In the genomic region with DNA sequence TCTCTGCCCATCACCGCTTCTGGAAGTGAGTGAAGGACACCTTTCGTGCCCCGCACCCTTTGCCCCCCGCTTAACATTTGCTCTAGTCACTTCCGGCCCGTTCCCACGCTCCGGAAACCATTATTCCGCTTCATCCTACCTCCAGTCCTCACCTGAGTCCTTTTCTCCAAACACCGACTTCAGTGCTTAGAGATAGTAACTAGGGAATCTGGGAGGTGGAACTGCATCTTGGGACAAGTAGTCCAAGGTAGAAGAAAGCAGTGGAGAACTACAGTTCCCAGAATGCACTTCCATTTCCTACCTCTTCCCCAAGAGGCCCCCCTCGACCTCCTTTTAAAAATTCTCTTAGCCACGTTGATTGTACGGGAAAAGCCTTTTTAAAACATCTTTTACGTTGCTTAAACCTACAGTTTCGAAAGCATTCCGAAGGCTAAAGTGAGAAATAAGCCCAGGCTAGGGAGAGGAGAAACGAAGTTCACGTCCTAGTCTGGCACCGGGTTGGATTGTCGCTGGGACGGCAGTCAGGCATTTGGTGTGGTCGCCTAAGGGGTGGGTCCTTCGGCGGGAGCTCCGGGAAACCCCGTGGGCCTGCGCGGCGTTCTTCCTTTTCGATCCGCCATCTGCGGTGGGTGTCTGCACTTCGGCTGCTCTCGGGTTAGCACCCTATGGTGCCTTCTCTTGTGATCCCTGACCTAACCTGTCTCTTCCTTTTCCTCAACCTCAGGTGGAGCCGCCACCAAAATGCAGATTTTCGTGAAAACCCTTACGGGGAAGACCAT, we compare ENCODE assay signal across 1 cellular context.
TF ChIP-seq lines count a peak whose summit lies in the region.

A gene (minus strand): TSS at position 210 of the 779 bp plus-strand sequence. CDS start 9,882 bp downstream, outside the sequence.
A gene (plus strand): TSS at position 605 of the 779 bp plus-strand sequence. CDS start 137 bp downstream, at position 742.

TF ChIP-seq in HEK293, 187 proteins besides CTCF, POLR2A, EP300 and RAD21 (continued from another document and continues in another):
- TF ChIP-seq YY2 (tag by site-specific recombination; IDR thresholded peaks at IDR 0.05) (peak; percentile 30; the same call in 1 of the 2 replicates), ZNF292 (tag by site-specific recombination; IDR thresholded peaks at IDR 0.05; ENCODE audit: borderline replicate concordance, low read depth) (no peak), ZNF354C (tag by site-specific recombination; IDR thresholded peaks at IDR 0.05; ENCODE audit: borderline replicate concordance, low read depth) (no peak), KLF10 (tag by site-specific recombination; IDR thresholded peaks at IDR 0.05) (peak; percentile 9; the same call in 1 of the 2 replicates), ZNF146 (tag by site-specific recombination; IDR thresholded peaks at IDR 0.05) (no peak), FEZF1 (tag by site-specific recombination; IDR thresholded peaks at IDR 0.05) (no peak), ZXDB (tag by site-specific recombination; IDR thresholded peaks at IDR 0.05) (peak; percentile 100), ZBTB21 (tag by site-specific recombination; IDR thresholded peaks at IDR 0.05) (no peak), RBAK (tag by site-specific recombination; IDR thresholded peaks at IDR 0.05) (no peak), ZNF248 (tag by site-specific recombination; IDR thresholded peaks at IDR 0.05) (no peak), ZNF391 (tag by site-specific recombination; IDR thresholded peaks at IDR 0.05; ENCODE audit: borderline replicate concordance, low read depth) (no peak; the same call in 1 of the 2 replicates), GLIS2 (tag by site-specific recombination; IDR thresholded peaks at IDR 0.05) (peak; percentile 65), ZNF596 (tag by site-specific recombination; IDR thresholded peaks at IDR 0.05) (no peak), ZEB2 (tag by site-specific recombination; IDR thresholded peaks at IDR 0.05) (peak; percentile 45; the same call in 1 of the 2 replicates), ZSCAN30 (tag by site-specific recombination; IDR thresholded peaks at IDR 0.05) (no peak), ZNF629 (tag by site-specific recombination; IDR thresholded peaks at IDR 0.05) (peak; percentile 39; the same call in 1 of the 2 replicates), ZNF548 (tag by site-specific recombination; IDR thresholded peaks at IDR 0.05) (no peak), ZNF311 (tag by site-specific recombination; IDR thresholded peaks at IDR 0.05; ENCODE audit: borderline replicate concordance) (no peak), ZNF473 (tag by site-specific recombination; IDR thresholded peaks at IDR 0.05) (no peak), ZNF274 (IDR thresholded peaks at IDR 0.05; ENCODE audit: low read length) (no peak), ZNF274 (tag by site-specific recombination; IDR thresholded peaks at IDR 0.05; ENCODE audit: borderline replicate concordance) (no peak), ZNF621 (tag by site-specific recombination; IDR thresholded peaks at IDR 0.05) (no peak), ZNF16 (tag by site-specific recombination; IDR thresholded peaks at IDR 0.05; ENCODE audit: low read depth) (no peak), ZNF501 (tag by site-specific recombination; IDR thresholded peaks at IDR 0.05) (0 out of 2 replicates have a peak, but pooled peaks have one; percentile 38), GLI4 (tag by site-specific recombination; IDR thresholded peaks at IDR 0.05) (no peak), ZNF169 (tag by site-specific recombination; IDR thresholded peaks at IDR 0.05) (no peak), ZNF768 (tag by site-specific recombination; IDR thresholded peaks at IDR 0.05) (no peak), ZNF830 (tag by site-specific recombination; IDR thresholded peaks at IDR 0.05; ENCODE audit: low read depth) (no peak), ZNF175 (tag by site-specific recombination; IDR thresholded peaks at IDR 0.05) (no peak), KLF16 (tag by site-specific recombination; IDR thresholded peaks at IDR 0.05) (peak; percentile 65; the same call in 1 of the 2 replicates), ZNF140 (tag by site-specific recombination; IDR thresholded peaks at IDR 0.05) (no peak), YY1 (tag by site-specific recombination; IDR thresholded peaks at IDR 0.05) (0 out of 2 replicates have a peak, but pooled peaks have one; percentile 45), MZF1 (tag by site-specific recombination; IDR thresholded peaks at IDR 0.05; ENCODE audit: borderline replicate concordance) (no peak), GLIS1 (tag by site-specific recombination; IDR thresholded peaks at IDR 0.05) (peak; percentile 36; the same call in 1 of the 2 replicates), ZNF48 (tag by site-specific recombination; IDR thresholded peaks at IDR 0.05) (no peak), ZNF670 (tag by site-specific recombination; IDR thresholded peaks at IDR 0.05; ENCODE audit: low read depth) (no peak), SETDB1 (IDR thresholded peaks at IDR 0.05; ENCODE audit: insufficient read length, low read length) (no peak), ZNF701 (tag by site-specific recombination; IDR thresholded peaks at IDR 0.05) (no peak), ZNF555 (tag by site-specific recombination; conservative IDR thresholded peaks at IDR 0.05) (no peak), ZNF610 (tag by site-specific recombination; IDR thresholded peaks at IDR 0.05; ENCODE audit: borderline replicate concordance) (no peak; the same call in 1 of the 2 replicates), ZNF202 (tag by site-specific recombination; IDR thresholded peaks at IDR 0.05; ENCODE audit: borderline replicate concordance) (no peak), ZSCAN16 (tag by site-specific recombination; IDR thresholded peaks at IDR 0.05) (no peak), ZNF416 (tag by site-specific recombination; IDR thresholded peaks at IDR 0.05) (no peak), ZNF37A (tag by site-specific recombination; IDR thresholded peaks at IDR 0.05) (no peak), ZNF239 (tag by site-specific recombination; IDR thresholded peaks at IDR 0.05) (no peak), ZNF677 (tag by site-specific recombination; IDR thresholded peaks at IDR 0.05) (no peak), ZNF114 (tag by site-specific recombination; IDR thresholded peaks at IDR 0.05) (no peak), ZNF76 (tag by site-specific recombination; IDR thresholded peaks at IDR 0.05; ENCODE audit: borderline replicate concordance, low read depth) (peak; percentile 97)
- TF ChIP-seq, protein P1, sequence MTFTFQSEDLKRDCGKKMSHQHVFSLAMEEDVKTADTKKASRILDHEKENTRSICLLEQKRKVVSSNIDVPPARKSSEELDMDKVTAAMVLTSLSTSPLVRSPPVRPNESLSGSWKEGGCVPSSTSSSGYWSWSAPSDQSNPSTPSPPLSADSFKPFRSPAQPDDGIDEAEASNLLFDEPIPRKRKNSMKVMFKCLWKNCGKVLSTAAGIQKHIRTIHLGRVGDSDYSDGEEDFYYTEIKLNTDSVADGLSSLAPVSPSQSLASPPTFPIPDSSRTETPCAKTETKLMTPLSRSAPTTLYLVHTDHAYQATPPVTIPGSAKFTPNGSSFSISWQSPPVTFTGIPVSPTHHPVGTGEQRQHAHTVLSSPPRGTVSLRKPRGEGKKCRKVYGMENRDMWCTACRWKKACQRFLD (tag by site-specific recombination; IDR thresholded peaks at IDR 0.05): no peak
- TF ChIP-seq, protein P2, sequence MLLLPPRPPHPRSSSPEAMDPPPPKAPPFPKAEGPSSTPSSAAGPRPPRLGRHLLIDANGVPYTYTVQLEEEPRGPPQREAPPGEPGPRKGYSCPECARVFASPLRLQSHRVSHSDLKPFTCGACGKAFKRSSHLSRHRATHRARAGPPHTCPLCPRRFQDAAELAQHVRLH (tag by site-specific recombination; IDR thresholded peaks at IDR 0.05): peak; percentile 98
- TF ChIP-seq, protein P3, sequence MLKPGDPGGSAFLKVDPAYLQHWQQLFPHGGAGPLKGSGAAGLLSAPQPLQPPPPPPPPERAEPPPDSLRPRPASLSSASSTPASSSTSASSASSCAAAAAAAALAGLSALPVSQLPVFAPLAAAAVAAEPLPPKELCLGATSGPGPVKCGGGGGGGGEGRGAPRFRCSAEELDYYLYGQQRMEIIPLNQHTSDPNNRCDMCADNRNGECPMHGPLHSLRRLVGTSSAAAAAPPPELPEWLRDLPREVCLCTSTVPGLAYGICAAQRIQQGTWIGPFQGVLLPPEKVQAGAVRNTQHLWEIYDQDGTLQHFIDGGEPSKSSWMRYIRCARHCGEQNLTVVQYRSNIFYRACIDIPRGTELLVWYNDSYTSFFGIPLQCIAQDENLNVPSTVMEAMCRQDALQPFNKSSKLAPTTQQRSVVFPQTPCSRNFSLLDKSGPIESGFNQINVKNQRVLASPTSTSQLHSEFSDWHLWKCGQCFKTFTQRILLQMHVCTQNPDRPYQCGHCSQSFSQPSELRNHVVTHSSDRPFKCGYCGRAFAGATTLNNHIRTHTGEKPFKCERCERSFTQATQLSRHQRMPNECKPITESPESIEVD (tag by site-specific recombination; IDR thresholded peaks at IDR 0.05): no peak
- TF ChIP-seq, protein P4, sequence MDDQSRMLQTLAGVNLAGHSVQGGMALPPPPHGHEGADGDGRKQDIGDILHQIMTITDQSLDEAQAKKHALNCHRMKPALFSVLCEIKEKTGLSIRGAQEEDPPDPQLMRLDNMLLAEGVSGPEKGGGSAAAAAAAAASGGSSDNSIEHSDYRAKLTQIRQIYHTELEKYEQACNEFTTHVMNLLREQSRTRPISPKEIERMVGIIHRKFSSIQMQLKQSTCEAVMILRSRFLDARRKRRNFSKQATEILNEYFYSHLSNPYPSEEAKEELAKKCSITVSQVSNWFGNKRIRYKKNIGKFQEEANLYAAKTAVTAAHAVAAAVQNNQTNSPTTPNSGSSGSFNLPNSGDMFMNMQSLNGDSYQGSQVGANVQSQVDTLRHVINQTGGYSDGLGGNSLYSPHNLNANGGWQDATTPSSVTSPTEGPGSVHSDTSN (CRISPR knock-in tag; IDR thresholded peaks at IDR 0.05): no peak
- TF ChIP-seq, protein P5, sequence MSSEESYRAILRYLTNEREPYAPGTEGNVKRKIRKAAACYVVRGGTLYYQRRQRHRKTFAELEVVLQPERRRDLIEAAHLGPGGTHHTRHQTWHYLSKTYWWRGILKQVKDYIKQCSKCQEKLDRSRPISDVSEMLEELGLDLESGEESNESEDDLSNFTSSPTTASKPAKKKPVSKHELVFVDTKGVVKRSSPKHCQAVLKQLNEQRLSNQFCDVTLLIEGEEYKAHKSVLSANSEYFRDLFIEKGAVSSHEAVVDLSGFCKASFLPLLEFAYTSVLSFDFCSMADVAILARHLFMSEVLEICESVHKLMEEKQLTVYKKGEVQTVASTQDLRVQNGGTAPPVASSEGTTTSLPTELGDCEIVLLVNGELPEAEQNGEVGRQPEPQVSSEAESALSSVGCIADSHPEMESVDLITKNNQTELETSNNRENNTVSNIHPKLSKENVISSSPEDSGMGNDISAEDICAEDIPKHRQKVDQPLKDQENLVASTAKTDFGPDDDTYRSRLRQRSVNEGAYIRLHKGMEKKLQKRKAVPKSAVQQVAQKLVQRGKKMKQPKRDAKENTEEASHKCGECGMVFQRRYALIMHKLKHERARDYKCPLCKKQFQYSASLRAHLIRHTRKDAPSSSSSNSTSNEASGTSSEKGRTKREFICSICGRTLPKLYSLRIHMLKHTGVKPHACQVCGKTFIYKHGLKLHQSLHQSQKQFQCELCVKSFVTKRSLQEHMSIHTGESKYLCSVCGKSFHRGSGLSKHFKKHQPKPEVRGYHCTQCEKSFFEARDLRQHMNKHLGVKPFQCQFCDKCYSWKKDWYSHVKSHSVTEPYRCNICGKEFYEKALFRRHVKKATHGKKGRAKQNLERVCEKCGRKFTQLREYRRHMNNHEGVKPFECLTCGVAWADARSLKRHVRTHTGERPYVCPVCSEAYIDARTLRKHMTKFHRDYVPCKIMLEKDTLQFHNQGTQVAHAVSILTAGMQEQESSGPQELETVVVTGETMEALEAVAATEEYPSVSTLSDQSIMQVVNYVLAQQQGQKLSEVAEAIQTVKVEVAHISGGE (tag by site-specific recombination; conservative IDR thresholded peaks at IDR 0.05; ENCODE audit: low read depth): peak; percentile 88
- TF ChIP-seq, protein P6, sequence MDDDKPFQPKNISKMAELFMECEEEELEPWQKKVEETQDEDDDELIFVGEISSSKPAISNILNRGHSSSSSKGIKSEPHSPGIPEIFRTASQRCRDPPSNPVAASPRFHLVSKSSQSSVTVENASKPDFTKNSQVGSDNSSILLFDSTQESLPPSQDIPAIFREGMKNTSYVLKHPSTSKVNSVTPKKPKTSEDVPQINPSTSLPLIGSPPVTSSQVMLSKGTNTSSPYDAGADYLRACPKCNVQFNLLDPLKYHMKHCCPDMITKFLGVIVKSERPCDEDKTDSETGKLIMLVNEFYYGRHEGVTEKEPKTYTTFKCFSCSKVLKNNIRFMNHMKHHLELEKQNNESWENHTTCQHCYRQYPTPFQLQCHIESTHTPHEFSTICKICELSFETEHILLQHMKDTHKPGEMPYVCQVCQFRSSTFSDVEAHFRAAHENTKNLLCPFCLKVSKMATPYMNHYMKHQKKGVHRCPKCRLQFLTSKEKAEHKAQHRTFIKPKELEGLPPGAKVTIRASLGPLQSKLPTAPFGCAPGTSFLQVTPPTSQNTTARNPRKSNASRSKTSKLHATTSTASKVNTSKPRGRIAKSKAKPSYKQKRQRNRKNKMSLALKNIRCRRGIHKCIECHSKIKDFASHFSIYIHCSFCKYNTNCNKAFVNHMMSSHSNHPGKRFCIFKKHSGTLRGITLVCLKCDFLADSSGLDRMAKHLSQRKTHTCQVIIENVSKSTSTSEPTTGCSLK (tag by site-specific recombination; IDR thresholded peaks at IDR 0.05): no peak
- TF ChIP-seq, protein P7, sequence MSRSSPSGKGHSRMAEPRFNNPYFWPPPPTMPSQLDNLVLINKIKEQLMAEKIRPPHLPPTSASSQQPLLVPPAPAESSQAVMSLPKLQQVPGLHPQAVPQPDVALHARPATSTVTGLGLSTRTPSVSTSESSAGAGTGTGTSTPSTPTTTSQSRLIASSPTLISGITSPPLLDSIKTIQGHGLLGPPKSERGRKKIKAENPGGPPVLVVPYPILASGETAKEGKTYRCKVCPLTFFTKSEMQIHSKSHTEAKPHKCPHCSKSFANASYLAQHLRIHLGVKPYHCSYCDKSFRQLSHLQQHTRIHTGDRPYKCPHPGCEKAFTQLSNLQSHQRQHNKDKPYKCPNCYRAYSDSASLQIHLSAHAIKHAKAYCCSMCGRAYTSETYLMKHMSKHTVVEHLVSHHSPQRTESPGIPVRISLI (tag by site-specific recombination; IDR thresholded peaks at IDR 0.05): no peak
- TF ChIP-seq, protein P8, sequence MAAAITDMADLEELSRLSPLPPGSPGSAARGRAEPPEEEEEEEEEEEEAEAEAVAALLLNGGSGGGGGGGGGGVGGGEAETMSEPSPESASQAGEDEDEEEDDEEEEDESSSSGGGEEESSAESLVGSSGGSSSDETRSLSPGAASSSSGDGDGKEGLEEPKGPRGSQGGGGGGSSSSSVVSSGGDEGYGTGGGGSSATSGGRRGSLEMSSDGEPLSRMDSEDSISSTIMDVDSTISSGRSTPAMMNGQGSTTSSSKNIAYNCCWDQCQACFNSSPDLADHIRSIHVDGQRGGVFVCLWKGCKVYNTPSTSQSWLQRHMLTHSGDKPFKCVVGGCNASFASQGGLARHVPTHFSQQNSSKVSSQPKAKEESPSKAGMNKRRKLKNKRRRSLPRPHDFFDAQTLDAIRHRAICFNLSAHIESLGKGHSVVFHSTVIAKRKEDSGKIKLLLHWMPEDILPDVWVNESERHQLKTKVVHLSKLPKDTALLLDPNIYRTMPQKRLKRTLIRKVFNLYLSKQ (tag by site-specific recombination; IDR thresholded peaks at IDR 0.05; ENCODE audit: borderline replicate concordance): no peak
